Comparison of ENCODE assay signal across 1 cellular context in the genomic region with DNA sequence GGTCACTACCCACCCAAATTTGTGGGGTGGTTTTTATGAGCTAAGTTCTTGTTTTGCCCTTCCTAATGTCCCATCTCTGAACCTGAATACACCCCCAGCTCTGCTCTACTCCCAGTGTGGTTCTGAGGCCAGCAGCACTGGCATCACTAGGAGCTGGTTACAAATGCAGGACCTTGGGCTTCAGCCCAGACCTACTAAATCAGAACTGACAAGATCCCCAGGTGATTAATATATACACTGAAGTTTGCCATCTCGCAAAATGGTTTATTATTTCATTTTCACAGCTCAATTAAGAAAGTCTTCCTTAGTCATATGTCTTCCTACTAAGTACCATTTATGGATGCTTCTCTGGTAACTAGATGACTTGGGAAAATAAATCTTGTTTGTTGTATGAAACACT.
TF ChIP-seq lines count a peak whose summit lies in the region.

No MANE protein-coding gene starts in this region.

TF ChIP-seq in HepG2, 621 proteins besides CTCF, POLR2A, EP300 and RAD21:
- TF ChIP-seq SNRNP70 (IDR thresholded peaks at IDR 0.05; ENCODE audit: low read depth, low read length) (no peak), ZNF598 (CRISPR knock-in tag; IDR thresholded peaks at IDR 0.05; ENCODE audit: borderline replicate concordance) (no peak), KDM1A (CRISPR knock-in tag; IDR thresholded peaks at IDR 0.05) (no peak)
- TF ChIP-seq, protein P1, sequence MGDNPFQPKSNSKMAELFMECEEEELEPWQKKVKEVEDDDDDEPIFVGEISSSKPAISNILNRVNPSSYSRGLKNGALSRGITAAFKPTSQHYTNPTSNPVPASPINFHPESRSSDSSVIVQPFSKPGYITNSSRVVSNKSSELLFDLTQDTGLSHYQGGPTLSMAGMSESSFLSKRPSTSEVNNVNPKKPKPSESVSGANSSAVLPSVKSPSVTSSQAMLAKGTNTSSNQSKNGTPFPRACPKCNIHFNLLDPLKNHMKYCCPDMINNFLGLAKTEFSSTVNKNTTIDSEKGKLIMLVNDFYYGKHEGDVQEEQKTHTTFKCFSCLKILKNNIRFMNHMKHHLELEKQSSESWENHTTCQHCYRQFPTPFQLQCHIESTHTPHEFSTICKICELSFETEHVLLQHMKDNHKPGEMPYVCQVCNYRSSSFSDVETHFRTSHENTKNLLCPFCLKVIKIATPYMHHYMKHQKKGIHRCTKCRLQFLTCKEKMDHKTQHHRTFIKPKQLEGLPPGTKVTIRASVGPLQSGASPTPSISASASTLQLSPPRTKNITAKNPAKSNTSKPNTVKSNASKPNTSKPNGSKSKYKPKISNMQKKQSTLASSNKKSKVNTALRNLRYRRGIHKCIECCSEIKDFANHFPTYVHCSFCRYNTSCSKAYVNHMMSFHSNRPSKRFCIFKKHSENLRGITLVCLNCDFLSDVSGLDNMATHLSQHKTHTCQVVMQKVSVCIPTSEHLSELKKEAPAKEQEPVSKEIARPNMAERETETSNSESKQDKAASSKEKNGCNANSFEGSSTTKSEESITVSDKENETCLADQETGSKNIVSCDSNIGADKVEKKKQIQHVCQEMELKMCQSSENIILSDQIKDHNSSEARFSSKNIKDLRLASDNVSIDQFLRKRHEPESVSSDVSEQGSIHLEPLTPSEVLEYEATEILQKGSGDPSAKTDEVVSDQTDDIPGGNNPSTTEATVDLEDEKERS (CRISPR knock-in tag; IDR thresholded peaks at IDR 0.05): no peak
